In genomic region chrX:118519411-118520205, GRCh38 we compare ENCODE assay signal across 11 cellular contexts. TPM values are rescaled to one million over a fixed set of nuclear protein-coding genes. Genes with fewer than 3 reads are reported as not detected.
A peak's percentile ranks its signal among the peaks of the same experiment; 100 is the strongest.
DNase-seq lines count a peak whose midpoint lies in the region; ATAC-seq and TF ChIP-seq lines count a peak whose summit lies in the region.
"Had no signal": no experiment of that assay in that cellular context is flagged by ENCODE, and none has a peak within 500 bp of the region (broad histone marks: within the 10 kb centered on the region; RNA-seq: fewer than 3 reads in every experiment).

No MANE protein-coding gene starts in this region.

- CTCF ChIA-PET in AG04450 (lab: Charles Lee), result no interaction called here
- CTCF ChIA-PET in activated B cell treated with CpG ODN at 0.5 μM for 24 hours (lab: Charles Lee), result no interaction called here

- intact Hi-C loops in activated B cell treated with CpG ODN at 0.5 μM for 24 hours (cut with micrococcal nuclease), result loop anchor here (1.0 kb wide), 1 partner anchor 9 kb away; no protein-coding TSS in a partner anchor
- intact Hi-C loops in activated T-helper 1 cell treated with anti-CD3 and anti-CD28 coated beads, Interleukin-12 subunit alpha, Interleukin-12 subunit beta, Interleukin-2, Interleukin-4 antibody, amounts not matched to agents 30 ng/mL and 10 ng/mL and 1 ng/mL, durations not matched to agents 14 hours and 24 hours and 36 hours (cut with micrococcal nuclease), result no loop called here

- no peak for TF ChIP-seq CTCF in AG04450 (IDR thresholded peaks at IDR 0.05; ENCODE audit: low read depth, low read length)
- TF ChIP-seq CTCF in activated B cell treated with CpG ODN at 0.5 μM for 24 hours (IDR thresholded peaks at IDR 0.05), result no peak

- H3K27ac Mint-ChIP-seq in activated B cell treated with CpG ODN at 0.5 μM for 24 hours, result peak overlapping the region; percentile 50
- no peak overlapping the region for H3K27ac Mint-ChIP-seq in activated T-helper 1 cell treated with anti-CD3 and anti-CD28 coated beads, Interleukin-12 subunit alpha, Interleukin-12 subunit beta, Interleukin-2, Interleukin-4 antibody, amounts not matched to agents 30 ng/mL and 10 ng/mL and 1 ng/mL, durations not matched to agents 14 hours and 24 hours and 36 hours

- DNase-seq in AG04450 (ENCODE audit: low read depth, low spot score) (no peak), activated B cell treated with CpG ODN at 0.5 μM for 24 hours (no peak), kidney tubule cell (ENCODE audit: low spot score) (peak; percentile 9), islet precursor cell (no peak), NOMO-1 treated with dmso at 0.1 percent for 144 hours (lab: John Stamatoyannopoulos, UW; ENCODE audit: unreplicated experiment) (no peak)
- no peak for DNase-seq in activated T-helper 1 cell treated with anti-CD3 and anti-CD28 coated beads, Interleukin-12 subunit alpha, Interleukin-12 subunit beta, Interleukin-2, Interleukin-4 antibody, amounts not matched to agents 30 ng/mL and 10 ng/mL and 1 ng/mL, durations not matched to agents 14 hours and 24 hours and 36 hours (ENCODE audit: low spot score)
- no peak for DNase-seq in stimulated activated CD4-positive, alpha-beta T cell treated with anti-CD3 and anti-CD28 coated beads, Interleukin-15, amount 100 ng/mL, for 24 hours
- DNase-seq: activated CD4-positive, alpha-beta T cell treated with anti-CD3 and anti-CD28 coated beads for 1 hour; retina had no signal

- POLR2A ChIA-PET in AG04450 (lab: Yijun Ruan, JAX), result no interaction called here
- POLR2A ChIA-PET in activated B cell treated with CpG ODN at 0.5 μM for 24 hours (lab: Charles Lee), result interaction anchor here (1.3 kb wide), 1 partner anchor 9 kb away, joined by 4 read pairs; no protein-coding TSS in a partner anchor

- no peaks in the 10 kb centered on the region for H3K9me3 Mint-ChIP-seq in activated B cell treated with CpG ODN at 0.5 μM for 24 hours
- no peaks in the 10 kb centered on the region for H3K9me3 Mint-ChIP-seq in activated T-helper 1 cell treated with anti-CD3 and anti-CD28 coated beads, Interleukin-12 subunit alpha, Interleukin-12 subunit beta, Interleukin-2, Interleukin-4 antibody, amounts not matched to agents 30 ng/mL and 10 ng/mL and 1 ng/mL, durations not matched to agents 14 hours and 24 hours and 36 hours

- no peaks in the 10 kb centered on the region for H3K27me3 Mint-ChIP-seq in activated B cell treated with CpG ODN at 0.5 μM for 24 hours
- H3K27me3 Mint-ChIP-seq in activated T-helper 1 cell treated with anti-CD3 and anti-CD28 coated beads, Interleukin-12 subunit alpha, Interleukin-12 subunit beta, Interleukin-2, Interleukin-4 antibody, amounts not matched to agents 30 ng/mL and 10 ng/mL and 1 ng/mL, durations not matched to agents 14 hours and 24 hours and 36 hours (ENCODE audit: insufficient read depth), result no peaks in the 10 kb centered on the region

- H3K27me3 ChIP-seq in AG04450 (ENCODE audit: control insufficient read depth, insufficient read depth, low read length), result no peaks in the 10 kb centered on the region

- peak overlapping the region; percentile 79 for H3K27ac ChIP-seq in AG04450 (ENCODE audit: low read depth, low read length)
- H3K27ac ChIP-seq: KMS-11 had no signal

- H3K36me3 Mint-ChIP-seq in activated B cell treated with CpG ODN at 0.5 μM for 24 hours (ENCODE audit: low read depth), result peaks cover 11% of the 10 kb centered on the region
- H3K36me3 Mint-ChIP-seq in activated T-helper 1 cell treated with anti-CD3 and anti-CD28 coated beads, Interleukin-12 subunit alpha, Interleukin-12 subunit beta, Interleukin-2, Interleukin-4 antibody, amounts not matched to agents 30 ng/mL and 10 ng/mL and 1 ng/mL, durations not matched to agents 14 hours and 24 hours and 36 hours (ENCODE audit: low read depth), result peaks cover 15% of the 10 kb centered on the region

- peak; percentile 57 for ATAC-seq in GM21390 (IDR thresholded peaks at IDR 0.05; ENCODE audit: unreplicated experiment)
- ATAC-seq in activated B cell treated with CpG ODN at 0.5 μM for 24 hours (ENCODE audit: low read depth), result no peak

- peaks cover 63% of the 10 kb centered on the region for H3K4me1 Mint-ChIP-seq in activated B cell treated with CpG ODN at 0.5 μM for 24 hours
- peaks cover 49% of the 10 kb centered on the region for H3K4me1 Mint-ChIP-seq in activated T-helper 1 cell treated with anti-CD3 and anti-CD28 coated beads, Interleukin-12 subunit alpha, Interleukin-12 subunit beta, Interleukin-2, Interleukin-4 antibody, amounts not matched to agents 30 ng/mL and 10 ng/mL and 1 ng/mL, durations not matched to agents 14 hours and 24 hours and 36 hours (ENCODE audit: low read depth)

- H3K4me3 Mint-ChIP-seq in activated B cell treated with CpG ODN at 0.5 μM for 24 hours, result no peak overlapping the region
- H3K4me3 Mint-ChIP-seq in activated T-helper 1 cell treated with anti-CD3 and anti-CD28 coated beads, Interleukin-12 subunit alpha, Interleukin-12 subunit beta, Interleukin-2, Interleukin-4 antibody, amounts not matched to agents 30 ng/mL and 10 ng/mL and 1 ng/mL, durations not matched to agents 14 hours and 24 hours and 36 hours, result no peak overlapping the region

- H3K9me3 ChIP-seq in AG04450 (ENCODE audit: control insufficient read depth, insufficient read depth, low read length), result no peaks in the 10 kb centered on the region

- no peak overlapping the region for H3K4me3 ChIP-seq in AG04450 (ENCODE audit: low read depth, low read length)

RNA-seq across cellular contexts. Expression of gene DOCK11, which starts 24.0 kb away (rescaled TPM):
- polyA plus RNA-seq in AG04450 (2011; rRNA removed), result 20.7 and 26.4 TPM in 2 replicates
- 17.2 and 28.4 TPM in 2 replicates for polyA minus RNA-seq in AG04450 (2011; rRNA and poly(A)+ RNA removed)
- total RNA-seq in activated B cell treated with CpG ODN at 0.5 μM for 24 hours, result 56.0 and 58.6 TPM in 2 replicates
- 28.6 and 30.1 TPM in 2 replicates for total RNA-seq in activated T-helper 1 cell treated with anti-CD3 and anti-CD28 coated beads, Interleukin-12 subunit alpha, Interleukin-12 subunit beta, Interleukin-2, Interleukin-4 antibody, amounts not matched to agents 30 ng/mL and 10 ng/mL and 1 ng/mL, durations not matched to agents 14 hours and 24 hours and 36 hours
